ENCODE assay signal across 1 cellular context in the genomic region with DNA sequence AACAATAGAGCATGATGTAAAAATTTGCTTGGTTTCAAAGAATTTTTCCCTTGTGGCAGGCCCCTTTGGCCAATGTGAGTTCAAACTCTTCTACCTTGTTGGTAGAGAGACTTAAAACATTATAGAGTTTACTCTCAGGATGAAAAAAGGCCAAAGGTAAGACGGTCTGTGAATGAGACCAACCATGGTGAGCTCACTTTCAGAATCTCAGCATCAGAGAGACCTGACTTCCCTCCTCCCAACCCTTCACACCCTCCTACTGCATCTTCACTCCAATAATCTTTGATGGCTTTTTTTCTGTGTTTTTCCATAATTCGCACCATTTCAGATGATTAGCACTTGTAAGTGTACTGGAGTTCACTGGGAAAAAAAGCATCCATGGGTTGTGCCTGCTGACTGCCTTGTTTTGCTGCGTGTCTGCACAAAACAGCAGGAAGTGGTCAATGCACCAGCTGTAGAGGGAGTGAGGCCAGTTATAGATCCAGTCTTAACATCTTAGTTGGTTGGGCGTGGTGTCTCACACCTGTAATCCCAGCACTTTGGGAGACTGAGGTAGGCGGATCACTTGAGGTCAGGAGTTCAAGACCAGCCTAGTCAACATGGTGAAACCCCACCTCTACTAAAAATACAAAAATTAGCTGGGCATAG.
TF ChIP-seq lines count a peak whose summit lies in the region.

No MANE protein-coding gene starts in this region.

TF ChIP-seq in IMR-90, 13 proteins besides CTCF, POLR2A, EP300 and RAD21:
- TF ChIP-seq, protein P1, sequence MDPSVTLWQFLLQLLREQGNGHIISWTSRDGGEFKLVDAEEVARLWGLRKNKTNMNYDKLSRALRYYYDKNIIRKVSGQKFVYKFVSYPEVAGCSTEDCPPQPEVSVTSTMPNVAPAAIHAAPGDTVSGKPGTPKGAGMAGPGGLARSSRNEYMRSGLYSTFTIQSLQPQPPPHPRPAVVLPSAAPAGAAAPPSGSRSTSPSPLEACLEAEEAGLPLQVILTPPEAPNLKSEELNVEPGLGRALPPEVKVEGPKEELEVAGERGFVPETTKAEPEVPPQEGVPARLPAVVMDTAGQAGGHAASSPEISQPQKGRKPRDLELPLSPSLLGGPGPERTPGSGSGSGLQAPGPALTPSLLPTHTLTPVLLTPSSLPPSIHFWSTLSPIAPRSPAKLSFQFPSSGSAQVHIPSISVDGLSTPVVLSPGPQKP (IDR thresholded peaks at IDR 0.05; ENCODE audit: borderline replicate concordance, low read depth, low read length): no peak
- no peak for TF ChIP-seq BHLHE40 (IDR thresholded peaks at IDR 0.05; ENCODE audit: low read depth, low read length)
- TF ChIP-seq MAZ (IDR thresholded peaks at IDR 0.05; ENCODE audit: borderline replicate concordance, low read depth, low read length): no peak
- TF ChIP-seq, protein P2, sequence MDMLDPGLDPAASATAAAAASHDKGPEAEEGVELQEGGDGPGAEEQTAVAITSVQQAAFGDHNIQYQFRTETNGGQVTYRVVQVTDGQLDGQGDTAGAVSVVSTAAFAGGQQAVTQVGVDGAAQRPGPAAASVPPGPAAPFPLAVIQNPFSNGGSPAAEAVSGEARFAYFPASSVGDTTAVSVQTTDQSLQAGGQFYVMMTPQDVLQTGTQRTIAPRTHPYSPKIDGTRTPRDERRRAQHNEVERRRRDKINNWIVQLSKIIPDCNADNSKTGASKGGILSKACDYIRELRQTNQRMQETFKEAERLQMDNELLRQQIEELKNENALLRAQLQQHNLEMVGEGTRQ (IDR thresholded peaks at IDR 0.05; ENCODE audit: low read depth, low read length): no peak
- no peak for TF ChIP-seq NFE2L2 (IDR thresholded peaks at IDR 0.05; ENCODE audit: low read depth, low read length)
- no peak for TF ChIP-seq SMC3 (IDR thresholded peaks at IDR 0.05; ENCODE audit: low read depth, low read length)
- TF ChIP-seq RFX5 (IDR thresholded peaks at IDR 0.05; ENCODE audit: low read depth, low read length): no peak
- no peak for TF ChIP-seq MAFK (IDR thresholded peaks at IDR 0.05; ENCODE audit: low read depth, low read length)
- TF ChIP-seq CEBPB (IDR thresholded peaks at IDR 0.05; ENCODE audit: low read depth, low read length): no peak
- TF ChIP-seq RCOR1 (IDR thresholded peaks at IDR 0.05; ENCODE audit: insufficient replicate concordance, low read length): no peak
- TF ChIP-seq FOS (IDR thresholded peaks at IDR 0.05; ENCODE audit: low read depth, low read length): no peak
- no peak for TF ChIP-seq CHD1 (IDR thresholded peaks at IDR 0.05; ENCODE audit: low read depth, low read length)
- no peak for TF ChIP-seq MXI1 (IDR thresholded peaks at IDR 0.05; ENCODE audit: borderline replicate concordance, low read depth, low read length)
